In genomic region chr3:3196148-3196861, GRCh38 we compare ENCODE assay signal across 1 cellular context.
TF ChIP-seq lines count a peak whose summit lies in the region.

No MANE protein-coding gene starts in this region.

TF ChIP-seq in HCT116, 20 proteins besides CTCF, POLR2A, EP300 and RAD21 (continued from another document):
- TF ChIP-seq REST (IDR thresholded peaks at IDR 0.05; ENCODE audit: low read depth): no peak
- TF ChIP-seq ZBTB33 (IDR thresholded peaks at IDR 0.05; ENCODE audit: extremely low read depth, insufficient replicate concordance, low read length): no peak
TF ChIP-seq in HCT116: peak in this region for 0.
